13 cellular contexts compared by ENCODE assay signal in genomic region chr21:35527358-35527757, GRCh38.
"Had no signal": no experiment of that assay in that cellular context is flagged by ENCODE, and none has a peak within 500 bp of the region (broad histone marks: within the 10 kb centered on the region; RNA-seq: fewer than 3 reads in every experiment).

No MANE protein-coding gene starts in this region.

- ATAC-seq: esophagus mucosa had no signal

- DNase-seq: activated CD4-positive, alpha-beta T cell treated with anti-CD3 and anti-CD28 coated beads for 1 hour; activated CD8-positive, alpha-beta memory T cell treated with anti-CD3 and anti-CD28 coated beads for 24 hours; activated gamma-delta T cell treated with Interleukin-2 at 50 U/mL for 16 hours; activated T-cell treated with anti-CD3 and anti-CD28 coated beads, Interleukin-2, amount 50 U/mL, for 4 hours; hypothalamus; kidney glomerular epithelial cell; stimulated activated CD4-positive, alpha-beta T cell treated with anti-CD3 and anti-CD28 coated beads, Interleukin-4, amount 100 ng/mL, for 4 hours; stomach; T-helper 9 cell had no signal

- H3K4me1 ChIP-seq: breast epithelium, parathyroid adenoma had no signal

- H3K4me3 ChIP-seq: breast epithelium, stomach, thoracic aorta had no signal

- H3K9ac ChIP-seq: parathyroid adenoma had no signal

- H3K27me3 ChIP-seq: breast epithelium, stomach had no signal

- H3K9me3 Mint-ChIP-seq: activated T-cell treated with anti-CD3 and anti-CD28 coated beads, Interleukin-2, amount 50 U/mL, for 4 hours had no signal

- H2AFZ ChIP-seq: parathyroid adenoma had no signal

- H3K36me3 ChIP-seq: breast epithelium, stomach, thoracic aorta had no signal

- H3K9me3 ChIP-seq: breast epithelium, stomach, thoracic aorta had no signal

- H3K79me2 ChIP-seq: parathyroid adenoma had no signal

- H3K27ac ChIP-seq: breast epithelium, parathyroid adenoma, thoracic aorta had no signal
